ENCODE assay signal across 10 cellular contexts in the genomic region with DNA sequence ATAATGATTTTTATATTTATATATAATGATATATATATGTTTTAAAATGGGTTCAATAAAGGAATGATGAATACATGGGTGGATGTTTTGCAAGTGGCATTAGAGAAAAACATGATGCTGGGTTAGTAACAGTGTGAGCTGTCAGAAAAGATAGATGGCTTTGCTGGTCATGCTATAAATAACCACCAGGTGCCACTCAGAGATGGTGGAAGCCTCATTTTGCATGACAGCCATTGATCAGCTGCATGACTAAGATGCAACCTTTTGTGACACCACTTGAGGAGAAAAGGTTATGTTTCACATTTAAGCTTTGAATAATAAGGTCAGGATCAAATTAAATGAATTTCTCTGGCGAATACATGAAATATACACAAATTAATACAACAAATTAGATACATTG.
A peak's percentile ranks its signal among the peaks of the same experiment; 100 is the strongest.
DNase-seq lines count a peak whose midpoint lies in the region; ATAC-seq, FAIRE-seq and TF ChIP-seq lines count a peak whose summit lies in the region.
"Had no signal": no experiment of that assay in that cellular context is flagged by ENCODE, and none has a peak within 500 bp of the region (broad histone marks: within the 10 kb centered on the region; RNA-seq: fewer than 3 reads in every experiment).

No MANE protein-coding gene starts in this region.

- TF ChIP-seq EP300 in tibial nerve (IDR thresholded peaks at IDR 0.05): no peak
- TF ChIP-seq EP300 in stomach (IDR thresholded peaks at IDR 0.05): no peak

- H3K27ac ChIP-seq in tibial nerve: no peak overlapping the region
- no peak overlapping the region for H3K27ac ChIP-seq in stomach
- H3K27ac ChIP-seq: HL-60 had no signal

- 32 to 80% methylated on average over 1 of the region's 1 CpG for WGBS in tibial nerve, 2 donors
- WGBS in stomach, 5 donors: 41 to 90% (median 82%) methylated on average over 1 of the region's 1 CpG

- H3K4me3 Mint-ChIP-seq in T-helper 2 cell treated with Interferon-gamma antibody and Interleukin-4, amounts not matched to agents 5 μg/mL and 100 μg/mL, for 36 hours: no peak overlapping the region

- no peaks in the 10 kb centered on the region for H3K9me3 ChIP-seq in tibial nerve
- no peaks in the 10 kb centered on the region for H3K9me3 ChIP-seq in stomach

- H3K27me3 Mint-ChIP-seq in T-helper 2 cell treated with Interferon-gamma antibody and Interleukin-4, amounts not matched to agents 5 μg/mL and 100 μg/mL, for 36 hours (ENCODE audit: low read depth): no peaks in the 10 kb centered on the region

- peak; percentile 28 for TF ChIP-seq CTCF in D721Med (IDR thresholded peaks at IDR 0.05; ENCODE audit: insufficient read depth, missing control alignments)
- TF ChIP-seq CTCF in tibial nerve (IDR thresholded peaks at IDR 0.05): no peak
- TF ChIP-seq CTCF in stomach (IDR thresholded peaks at IDR 0.05): no peak

- no peak overlapping the region for H3K4me3 ChIP-seq in tibial nerve
- H3K4me3 ChIP-seq in stomach: no peak overlapping the region
- H3K4me3 ChIP-seq: lung had no signal

- H3K36me3 Mint-ChIP-seq in T-helper 2 cell treated with Interferon-gamma antibody and Interleukin-4, amounts not matched to agents 5 μg/mL and 100 μg/mL, for 36 hours (ENCODE audit: low read depth): no peaks in the 10 kb centered on the region

- H3K36me3 ChIP-seq in tibial nerve: no peaks in the 10 kb centered on the region
- no peaks in the 10 kb centered on the region for H3K36me3 ChIP-seq in stomach

- peak; percentile 75 for ATAC-seq in GM21367 (IDR thresholded peaks at IDR 0.05; ENCODE audit: unreplicated experiment)

- no peak for DNase-seq in D721Med (ENCODE audit: insufficient read length, low spot score)
- DNase-seq in LHCN-M2 (ENCODE audit: low read depth): peak; percentile 45
- DNase-seq in dermis blood vessel endothelial cell: peak; percentile 5
- no peak for DNase-seq in tibial nerve (ENCODE audit: low spot score in 2 of 2)
- DNase-seq in T-helper 2 cell treated with Interferon-gamma antibody and Interleukin-4, amounts not matched to agents 5 μg/mL and 100 μg/mL, for 36 hours (ENCODE audit: low spot score): no peak
- DNase-seq in activated T-cell treated with anti-CD3 and anti-CD28 coated beads, Interleukin-2, amount 50 U/mL, for 48 hours: no peak
- no peak for DNase-seq in stomach

- H3K9me3 Mint-ChIP-seq in T-helper 2 cell treated with Interferon-gamma antibody and Interleukin-4, amounts not matched to agents 5 μg/mL and 100 μg/mL, for 36 hours: no peaks in the 10 kb centered on the region

- TF ChIP-seq POLR2A in tibial nerve (IDR thresholded peaks at IDR 0.05) (no peak), stomach (IDR thresholded peaks at IDR 0.05) (no peak)

- intact Hi-C loops in stomach (cut with DNase I; ENCODE audit: low total_unique reads): no loop called here

- no peaks in the 10 kb centered on the region for H3K4me1 Mint-ChIP-seq in T-helper 2 cell treated with Interferon-gamma antibody and Interleukin-4, amounts not matched to agents 5 μg/mL and 100 μg/mL, for 36 hours (ENCODE audit: low read depth)

- no peaks in the 10 kb centered on the region for H3K27me3 ChIP-seq in tibial nerve
- no peaks in the 10 kb centered on the region for H3K27me3 ChIP-seq in stomach

- no peak for FAIRE-seq in D721Med (lab: Jason Lieb, UNC)

- H3K4me1 ChIP-seq in tibial nerve (no peaks in the 10 kb centered on the region), stomach (no peaks in the 10 kb centered on the region)

- no peak overlapping the region for H3K27ac Mint-ChIP-seq in T-helper 2 cell treated with Interferon-gamma antibody and Interleukin-4, amounts not matched to agents 5 μg/mL and 100 μg/mL, for 36 hours

Comparison
In these comparisons a context has a peak if more than half of its experiments do, and no peak if none do; other contexts are left out.
1. DNase-seq: peak in LHCN-M2 (single experiment) and dermis blood vessel endothelial cell (single experiment); none in D721Med (single experiment), tibial nerve (0 of 2), T-helper 2 cell treated with Interferon-gamma antibody and Interleukin-4, amounts not matched to agents 5 μg/mL and 100 μg/mL, for 36 hours (single experiment), activated T-cell treated with anti-CD3 and anti-CD28 coated beads, Interleukin-2, amount 50 U/mL, for 48 hours (0 of 2) and stomach (single experiment).